ENCODE assay signal across 7 cellular contexts in genomic region chr10:118729641-118730258, GRCh38. TPM values are rescaled to one million over a fixed set of nuclear protein-coding genes. Genes with fewer than 3 reads are reported as not detected.
A peak's percentile ranks its signal among the peaks of the same experiment; 100 is the strongest.
DNase-seq lines count a peak whose midpoint lies in the region; ATAC-seq and FAIRE-seq lines count a peak whose summit lies in the region.

No MANE protein-coding gene starts in this region.

- H3K27ac Mint-ChIP-seq in T-cell = peak overlapping the region; percentile 89 to 91

- CTCF ChIA-PET in T-cell (lab: Charles Lee) = interaction anchor here in 1 of 2 donors (0.9 to 4.8 kb wide), 3 partner anchors 8 to 24 kb away, joined by 4 to 18 read pairs (median 7); partner anchors contain the start of gene CACUL1

- POLR2A ChIA-PET in T-cell (lab: Charles Lee) = interaction anchor here in 1 of 2 donors (0.6 kb wide), 1 partner anchor 400 kb away, joined by 3 read pairs; no protein-coding TSS in a partner anchor

- H3K9me3 Mint-ChIP-seq in T-cell = no peaks in the 10 kb centered on the region

- H3K36me3 Mint-ChIP-seq in T-cell = peaks cover 18% of the 10 kb centered on the region

- H3K36me3 ChIP-seq in SJCRH30 = peaks cover 6% of the 10 kb centered on the region

- no peaks in the 10 kb centered on the region for H3K27me3 ChIP-seq in SJCRH30

- H3K4me1 Mint-ChIP-seq in T-cell = peaks cover 56 to 76% (median 63%) of the 10 kb centered on the region in 3 donors

- peak; percentile 63 for ATAC-seq in HG02970 (IDR thresholded peaks at IDR 0.05; ENCODE audit: low FRiP score, unreplicated experiment)
- ATAC-seq in T-cell (replicated peaks in 1 of 4) = peak; percentile 58 to 73 (median 63)
- ATAC-seq in left lobe of liver = peak; percentile 58

- H3K27ac ChIP-seq in SJCRH30 = no peak overlapping the region

- H3K9me3 ChIP-seq in SJCRH30 (replicated peaks) = no peaks in the 10 kb centered on the region

- H3K4me3 Mint-ChIP-seq in T-cell = peak overlapping the region in 2 of 3 donors; percentile 24 to 67

- peak; percentile 17 for DNase-seq in GM19239 (ENCODE audit: insufficient read length, low spot score)
- peak in 2 of 34 experiments; percentile 12 to 35 for DNase-seq in T-cell
- no peak for DNase-seq in left lobe of liver (ENCODE audit: low spot score)
- no peak for DNase-seq in SJCRH30
- DNase-seq in A172 (ENCODE audit: low spot score) = no peak
- DNase-seq in cortex of kidney (lab: John Stamatoyannopoulos, UW) = no peak

- H3K27me3 Mint-ChIP-seq in T-cell = no peaks in the 10 kb centered on the region

- no peak overlapping the region for H3K4me3 ChIP-seq in SJCRH30

- 0 out of 2 replicates have a peak, but pooled peaks cover 2% of the 10 kb centered on the region for H3K4me1 ChIP-seq in SJCRH30

- peak; percentile 90 for FAIRE-seq in GM19239 (lab: Jason Lieb, UNC)

RNA-seq across cellular contexts. Expression of gene CACUL1, which starts 25.0 kb away (rescaled TPM):
- total RNA-seq in T-cell (10 to 100 TPM; 26.3 to 35.2 (median 27.9) TPM), left lobe of liver (16.1 TPM)
- total RNA-seq in SJCRH30 (2014; rRNA removed; shearing (Covaris generic)) = 50.4 and 52.7 TPM in 2 replicates
- 39.2 and 41.6 TPM in 2 replicates for total RNA-seq in A172 (2014; rRNA removed; shearing (Covaris generic))
